ENCODE assay signal across 8 cellular contexts in the genomic region with DNA sequence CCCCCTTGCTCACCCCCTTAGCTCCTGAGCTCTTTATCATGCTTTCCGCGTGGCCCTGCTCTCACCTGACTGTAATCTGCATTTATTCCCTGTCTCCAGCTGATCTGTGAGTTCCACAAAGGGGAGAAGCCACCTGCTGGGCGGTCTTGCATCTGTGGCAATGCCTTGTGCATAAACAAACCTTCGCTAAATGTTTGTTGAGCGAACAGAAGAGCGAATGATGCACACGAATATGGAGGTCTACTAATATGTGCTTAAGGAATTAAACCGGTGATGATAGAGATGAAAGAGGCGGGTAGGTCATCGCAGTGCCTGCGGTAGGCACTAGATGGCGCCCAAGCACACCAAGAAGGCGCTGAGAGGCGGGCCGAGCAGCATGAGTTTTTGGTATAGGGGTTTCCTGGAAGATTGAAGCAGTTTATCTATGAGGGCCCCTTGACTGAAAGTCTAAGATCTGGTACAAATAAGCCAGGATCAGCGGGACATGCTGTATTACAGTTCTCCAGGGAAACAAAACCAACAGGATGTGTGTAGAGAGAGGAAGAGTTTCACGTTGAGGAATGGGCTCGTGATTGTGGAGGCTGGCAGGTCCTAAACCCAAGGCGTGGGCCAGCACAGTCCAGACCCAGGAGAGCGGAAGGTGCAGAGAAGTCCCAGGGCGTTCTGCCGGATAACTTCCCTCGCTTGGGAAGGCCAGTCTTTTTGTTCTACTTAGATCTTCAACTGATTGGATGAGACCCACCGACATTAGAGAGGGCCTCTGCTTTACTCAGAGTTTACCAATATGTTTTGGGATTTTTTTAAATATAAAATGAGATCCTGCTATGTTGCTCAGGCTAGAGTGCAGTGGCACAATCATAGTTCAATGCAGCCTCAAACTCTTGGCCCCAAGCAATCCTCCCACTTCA. TPM values are rescaled to one million over a fixed set of nuclear protein-coding genes. Genes with fewer than 3 reads are reported as not detected.
DNase-seq lines count a peak whose midpoint lies in the region; ATAC-seq, FAIRE-seq and TF ChIP-seq lines count a peak whose summit lies in the region.

No MANE protein-coding gene starts in this region.

- H3K9me3 Mint-ChIP-seq in activated T-helper 1 cell treated with anti-CD3 and anti-CD28 coated beads, Interleukin-12 subunit alpha, Interleukin-12 subunit beta, Interleukin-2, Interleukin-4 antibody, amounts not matched to agents 30 ng/mL and 10 ng/mL and 1 ng/mL, durations not matched to agents 14 hours and 24 hours and 36 hours: no peaks in the 10 kb centered on the region
- no peaks in the 10 kb centered on the region for H3K9me3 Mint-ChIP-seq in nephron progenitor cell

- H3K27me3 Mint-ChIP-seq in activated T-helper 1 cell treated with anti-CD3 and anti-CD28 coated beads, Interleukin-12 subunit alpha, Interleukin-12 subunit beta, Interleukin-2, Interleukin-4 antibody, amounts not matched to agents 30 ng/mL and 10 ng/mL and 1 ng/mL, durations not matched to agents 14 hours and 24 hours and 36 hours (ENCODE audit: insufficient read depth): no peaks in the 10 kb centered on the region
- H3K27me3 Mint-ChIP-seq in nephron progenitor cell (ENCODE audit: low read depth, poor library complexity): peaks cover 6% of the 10 kb centered on the region

- TF ChIP-seq CTCF in 22Rv1 (IDR thresholded peaks at IDR 0.05): peak; percentile 100
- TF ChIP-seq CTCF in fibroblast of villous mesenchyme (IDR thresholded peaks at IDR 0.05; ENCODE audit: insufficient read depth, low read depth, low read length): peak; percentile 95
- peak; percentile 90 for TF ChIP-seq CTCF in nephron progenitor cell (IDR thresholded peaks at IDR 0.05)

- H3K27ac Mint-ChIP-seq in activated T-helper 1 cell treated with anti-CD3 and anti-CD28 coated beads, Interleukin-12 subunit alpha, Interleukin-12 subunit beta, Interleukin-2, Interleukin-4 antibody, amounts not matched to agents 30 ng/mL and 10 ng/mL and 1 ng/mL, durations not matched to agents 14 hours and 24 hours and 36 hours: peak overlapping the region; percentile 31
- H3K27ac Mint-ChIP-seq in nephron progenitor cell: no peak overlapping the region

- H3K4me1 Mint-ChIP-seq in activated T-helper 1 cell treated with anti-CD3 and anti-CD28 coated beads, Interleukin-12 subunit alpha, Interleukin-12 subunit beta, Interleukin-2, Interleukin-4 antibody, amounts not matched to agents 30 ng/mL and 10 ng/mL and 1 ng/mL, durations not matched to agents 14 hours and 24 hours and 36 hours (ENCODE audit: low read depth): peaks cover 13% of the 10 kb centered on the region
- H3K4me1 Mint-ChIP-seq in nephron progenitor cell: peaks cover 35% of the 10 kb centered on the region

- H3K4me3 Mint-ChIP-seq in activated T-helper 1 cell treated with anti-CD3 and anti-CD28 coated beads, Interleukin-12 subunit alpha, Interleukin-12 subunit beta, Interleukin-2, Interleukin-4 antibody, amounts not matched to agents 30 ng/mL and 10 ng/mL and 1 ng/mL, durations not matched to agents 14 hours and 24 hours and 36 hours: no peak overlapping the region
- H3K4me3 Mint-ChIP-seq in nephron progenitor cell: peak overlapping the region; percentile 78

- no peak overlapping the region for H3K27ac ChIP-seq in 22Rv1

- DNase-seq in GM18507 (ENCODE audit: extremely low spot score, insufficient read length, low read depth) (no peak), HuH-7 (ENCODE audit: low spot score) (peak; percentile 72), RPMI8226 (peak; percentile 84), fibroblast of villous mesenchyme (ENCODE audit: low read depth) (peak; percentile 72), nephron progenitor cell (peak; percentile 86)
- peak; percentile 69 for DNase-seq in activated T-helper 1 cell treated with anti-CD3 and anti-CD28 coated beads, Interleukin-12 subunit alpha, Interleukin-12 subunit beta, Interleukin-2, Interleukin-4 antibody, amounts not matched to agents 30 ng/mL and 10 ng/mL and 1 ng/mL, durations not matched to agents 14 hours and 24 hours and 36 hours (ENCODE audit: low spot score)
- peak; percentile 90 for DNase-seq in stimulated activated naive CD8-positive, alpha-beta T cell treated with anti-CD3 and anti-CD28 coated beads, Interleukin-15, Interleukin-2, amounts not matched to agents 100 U/mL and 50 U/mL, for 24 hours

- intact Hi-C loops in activated T-helper 1 cell treated with anti-CD3 and anti-CD28 coated beads, Interleukin-12 subunit alpha, Interleukin-12 subunit beta, Interleukin-2, Interleukin-4 antibody, amounts not matched to agents 30 ng/mL and 10 ng/mL and 1 ng/mL, durations not matched to agents 14 hours and 24 hours and 36 hours (cut with micrococcal nuclease): loop anchor here (1.0 kb wide), 2 partner anchors 10 to 323 kb away; no protein-coding TSS in a partner anchor

- peak overlapping the region; percentile 12 for H3K4me3 ChIP-seq in fibroblast of villous mesenchyme (ENCODE audit: low read depth, low read length)

- ATAC-seq in stimulated activated naive CD8-positive, alpha-beta T cell treated with anti-CD3 and anti-CD28 coated beads, Interleukin-15, Interleukin-2, amounts not matched to agents 100 U/mL and 50 U/mL, for 24 hours: peak; percentile 92

- FAIRE-seq in GM18507 (lab: Jason Lieb, UNC): peak; percentile 85

- H3K36me3 Mint-ChIP-seq in activated T-helper 1 cell treated with anti-CD3 and anti-CD28 coated beads, Interleukin-12 subunit alpha, Interleukin-12 subunit beta, Interleukin-2, Interleukin-4 antibody, amounts not matched to agents 30 ng/mL and 10 ng/mL and 1 ng/mL, durations not matched to agents 14 hours and 24 hours and 36 hours (ENCODE audit: low read depth): no peaks in the 10 kb centered on the region
- H3K36me3 Mint-ChIP-seq in nephron progenitor cell (ENCODE audit: low read depth): no peaks in the 10 kb centered on the region

RNA-seq across cellular contexts. Expression of a gene that starts 34.7 kb away (rescaled TPM):
- total RNA-seq in activated T-helper 1 cell treated with anti-CD3 and anti-CD28 coated beads, Interleukin-12 subunit alpha, Interleukin-12 subunit beta, Interleukin-2, Interleukin-4 antibody, amounts not matched to agents 30 ng/mL and 10 ng/mL and 1 ng/mL, durations not matched to agents 14 hours and 24 hours and 36 hours: 112 and 137 TPM in 2 replicates
- total RNA-seq in fibroblast of villous mesenchyme: 74.4 and 81.6 TPM in 2 replicates
